26 cellular contexts compared by ENCODE assay signal in genomic region chr17:77906377-77906871, GRCh38.
"Had no signal": no experiment of that assay in that cellular context is flagged by ENCODE, and none has a peak within 500 bp of the region (broad histone marks: within the 10 kb centered on the region; RNA-seq: fewer than 3 reads in every experiment).

No MANE protein-coding gene starts in this region.

- H3K9me3 ChIP-seq: body of pancreas, esophagus squamous epithelium, gastroesophageal sphincter, heart right ventricle had no signal

- H3K4me3 ChIP-seq: body of pancreas, esophagus squamous epithelium, gastroesophageal sphincter, heart right ventricle had no signal

- H3K36me3 ChIP-seq: esophagus squamous epithelium, gastroesophageal sphincter, heart right ventricle had no signal

- ATAC-seq: activated CD4-positive, alpha-beta T cell treated with anti-CD3 and anti-CD28 coated beads for 36 hours; activated T-helper 17 cell treated with anti-CD3 and anti-CD28 coated beads, Interleukin-2, amount 50 U/mL, for 72 hours; body of pancreas; gastroesophageal sphincter; heart right ventricle had no signal

- H3K27me3 ChIP-seq: body of pancreas had no signal

- DNase-seq: activated CD4-positive, alpha-beta memory T cell treated with anti-CD3 and anti-CD28 coated beads, Interleukin-2, amount 10 ng/mL, durations not matched to agents 7 days and 5 days; activated CD4-positive, alpha-beta T cell treated with anti-CD3 and anti-CD28 coated beads for 36 hours; activated CD4-positive, alpha-beta T cell treated with anti-CD3 and anti-CD28 coated beads, Interleukin-2, amount 10 ng/mL, durations not matched to agents 24 days and 14 days; activated CD4-positive, CD25-positive, alpha-beta regulatory T cell; activated CD4-positive, CD25-positive, alpha-beta regulatory T cell treated with anti-CD3 and anti-CD28 coated beads, Interleukin-2, amount 50 U/mL, for 72 hours; activated CD8-positive, alpha-beta memory T cell treated with anti-CD3 and anti-CD28 coated beads, Interleukin-2, amount 50 U/mL, for 48 hours; activated effector memory CD4-positive, alpha-beta T cell treated with Interleukin-2 at 50 U/mL for 16 hours; activated gamma-delta T cell treated with Interleukin-2 at 50 U/mL for 16 hours; activated naive CD4-positive, alpha-beta T cell treated with anti-CD3 and anti-CD28 coated beads, Interleukin-2, amount 50 U/mL, for 16 hours; activated naive CD4-positive, alpha-beta T cell treated with Interleukin-2 at 50 U/mL for 16 hours; activated T-cell treated with anti-CD3 and anti-CD28 coated beads for 4 hours; activated T-cell treated with anti-CD3 and anti-CD28 coated beads, Interleukin-2, amount 50 U/mL, for 24 hours; amniotic stem cell; anterior cingulate cortex; caudate nucleus; cortex of kidney; dermis blood vessel endothelial cell; effector CD4-positive, alpha-beta T cell; esophagus squamous epithelium; foreskin melanocyte; heart right ventricle; T-helper 2 cell had no signal

- H3K4me1 ChIP-seq: body of pancreas, esophagus squamous epithelium had no signal

- H3K27ac ChIP-seq: body of pancreas, epithelial cell of prostate, esophagus squamous epithelium, gastroesophageal sphincter, heart right ventricle had no signal
